Comparison of ENCODE assay signal across 13 cellular contexts in the genomic region with DNA sequence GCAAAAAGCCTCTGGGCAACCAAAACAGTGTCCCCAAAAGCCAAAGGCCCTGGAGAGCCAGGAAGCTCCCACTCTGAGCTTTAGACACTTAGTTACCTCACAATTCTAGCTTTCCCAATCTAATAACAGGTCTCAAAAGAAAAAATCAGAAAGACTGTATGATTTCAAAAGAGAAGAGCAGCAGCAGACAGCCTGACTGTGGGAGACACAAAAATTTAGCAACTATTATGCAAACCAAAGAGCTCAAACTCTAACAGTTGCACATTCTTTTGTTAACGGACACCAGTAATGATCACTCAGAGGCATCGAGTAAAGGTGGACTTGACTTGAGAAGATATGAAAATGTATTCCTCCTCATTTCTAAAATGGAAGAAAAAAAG.
DNase-seq lines count a peak whose midpoint lies in the region; ATAC-seq, FAIRE-seq and TF ChIP-seq lines count a peak whose summit lies in the region.
"Had no signal": no experiment of that assay in that cellular context is flagged by ENCODE, and none has a peak within 500 bp of the region (broad histone marks: within the 10 kb centered on the region; RNA-seq: fewer than 3 reads in every experiment).

No MANE protein-coding gene starts in this region.

- peaks cover 1 to 11% of the 10 kb centered on the region in 2 experiments; a peak in 3 of 5 replicates for H3K36me3 ChIP-seq in HepG2 (replicated peaks in 1 of 2; ENCODE audit: control insufficient read depth in 1 of 2, insufficient read depth in 2 of 2, low read length in 2 of 2)
- H3K36me3 ChIP-seq in right lobe of liver = no peaks in the 10 kb centered on the region
- H3K36me3 ChIP-seq in ascending aorta = no peaks in the 10 kb centered on the region
- H3K36me3 ChIP-seq in uterus = no peaks in the 10 kb centered on the region

- no peak for TF ChIP-seq RAD21 in HepG2 (CRISPR knock-in tag; IDR thresholded peaks at IDR 0.05)

- WGBS in HepG2 (ENCODE audit: low lambda C conversion rate) = 47% methylated on average over 2 of the region's 2 CpGs
- 30% methylated on average over 2 of the region's 2 CpGs for WGBS in right lobe of liver (ENCODE audit: insufficient coverage, low coverage, low lambda C conversion rate, missing lambda C conversion rate)

- H3K9ac ChIP-seq in HepG2 (ENCODE audit: insufficient read depth, low read depth, low read length) = no peak overlapping the region
- H3K9ac ChIP-seq: BLaER1 treated with 17β-estradiol and CSF1 and Interleukin-3, amounts not matched to agents 10 nM and 100 nM had no signal

- intact Hi-C loops in HepG2 (cut with micrococcal nuclease; ENCODE audit: unreplicated experiment) (no loop called here), right lobe of liver (cut with DNase I) (no loop called here), ascending aorta (cut with DNase I) (no loop called here), uterus (cut with DNase I; ENCODE audit: low total_unique reads) (no loop called here)

- H3K4me3 Mint-ChIP-seq in naive B cell = no peak overlapping the region
- H3K4me3 Mint-ChIP-seq: IgD-negative memory B cell had no signal

- peaks cover 29 to 37% (median 33%) of the 10 kb centered on the region in 3 donors for H3K4me1 Mint-ChIP-seq in naive B cell

- CTCF ChIA-PET in HepG2 (lab: Yijun Ruan, JAX; ENCODE audit: low intra/inter-chr PET ratio, low total read pairs) = no interaction called here

- no peaks in the 10 kb centered on the region for H3K27me3 ChIP-seq in HepG2 (ENCODE audit: control insufficient read depth in 1 of 2, insufficient read depth in 2 of 2, low read length in 2 of 2)
- no peaks in the 10 kb centered on the region for H3K27me3 ChIP-seq in right lobe of liver
- no peaks in the 10 kb centered on the region for H3K27me3 ChIP-seq in ascending aorta
- H3K27me3 ChIP-seq in uterus = no peaks in the 10 kb centered on the region
- H3K27me3 ChIP-seq: BLaER1 treated with 17β-estradiol and CSF1 and Interleukin-3, amounts not matched to agents 10 nM and 100 nM had no signal

- H2AFZ ChIP-seq in HepG2 (ENCODE audit: low read length) = no peak overlapping the region

- ATAC-seq in HepG2 (peak; percentile 46), right lobe of liver (no peak), naive B cell (ENCODE audit: low read depth in 2 of 2) (no peak), HG03039 (IDR thresholded peaks at IDR 0.05; ENCODE audit: unreplicated experiment) (no peak), HG02642 (IDR thresholded peaks at IDR 0.05; ENCODE audit: poor library complexity, unreplicated experiment) (no peak)

- peak; percentile 34 for FAIRE-seq in HepG2 (lab: Jason Lieb, UNC)

- H3K4me3 ChIP-seq in HepG2 (replicated peaks in 1 of 3; ENCODE audit: insufficient read depth in 1 of 3, low read depth in 2 of 3, low read length in 3 of 3) (no peak overlapping the region), right lobe of liver (no peak overlapping the region), ascending aorta (no peak overlapping the region), uterus (no peak overlapping the region)
- H3K4me3 ChIP-seq: BLaER1 treated with 17β-estradiol and CSF1 and Interleukin-3, amounts not matched to agents 10 nM and 100 nM had no signal

- TF ChIP-seq CTCF in HepG2 (CRISPR knock-in tag; IDR thresholded peaks at IDR 0.05) (no peak), right lobe of liver (IDR thresholded peaks at IDR 0.05) (no peak), ascending aorta (IDR thresholded peaks at IDR 0.05) (no peak), uterus (IDR thresholded peaks at IDR 0.05) (no peak), GM20000 (IDR thresholded peaks at IDR 0.05; ENCODE audit: extremely low read depth, missing control alignments) (no peak)

- H3K4me2 ChIP-seq in HepG2 (ENCODE audit: low read depth, low read length) = no peak overlapping the region

- TF ChIP-seq EP300 in HepG2 (IDR thresholded peaks at IDR 0.05; ENCODE audit: low read depth in 2 of 2, low read length in 2 of 2) = peak in 1 of 2 experiments; percentile 1; a peak in 1 of 4 replicates
- TF ChIP-seq EP300 in HepG2 (CRISPR knock-in tag; IDR thresholded peaks at IDR 0.05; ENCODE audit: borderline replicate concordance) = no peak

- TF ChIP-seq POLR2A in HepG2 (IDR thresholded peaks at IDR 0.05; ENCODE audit: insufficient read depth in 1 of 2, low read depth in 2 of 2, low read length in 2 of 2) = no peak
- TF ChIP-seq POLR2A in right lobe of liver (IDR thresholded peaks at IDR 0.05) = no peak
- no peak for TF ChIP-seq POLR2A in uterus (IDR thresholded peaks at IDR 0.05)

- DNase-seq in HepG2 (ENCODE audit: low spot score) (no peak), right lobe of liver (no peak), ascending aorta (ENCODE audit: low spot score in 2 of 2) (no peak), naive B cell (no peak), uterus (no peak), GM20000 (ENCODE audit: low spot score) (no peak)
- DNase-seq: NCI-H524 treated with DMSO at 0.1 percent for 48 hours; posterior cingulate gyrus; stimulated activated naive CD4-positive, alpha-beta T cell treated with Interleukin-2 at 50 U/mL for 16 hours had no signal

- BruUV-seq in HepG2 (replicated peaks; lab: Mats Ljungman, UMichigan) = no TSS peak

- POLR2A ChIA-PET in HepG2 (lab: Yijun Ruan, JAX) = interaction anchor here (1.0 kb wide), 1 partner anchor 14 kb away, joined by 3 read pairs; no protein-coding TSS in a partner anchor

- no peaks in the 10 kb centered on the region for H3K9me3 ChIP-seq in HepG2 (ENCODE audit: low read length)
- H3K9me3 ChIP-seq in right lobe of liver = no peaks in the 10 kb centered on the region
- no peaks in the 10 kb centered on the region for H3K9me3 ChIP-seq in ascending aorta
- H3K9me3 ChIP-seq in uterus = no peaks in the 10 kb centered on the region
- H3K9me3 ChIP-seq: BLaER1 treated with 17β-estradiol and CSF1 and Interleukin-3, amounts not matched to agents 10 nM and 100 nM had no signal

- peak overlapping the region; percentile 13 to 83 (median 55) for H3K27ac Mint-ChIP-seq in naive B cell

- peaks cover 24% of the 10 kb centered on the region for H3K79me2 ChIP-seq in HepG2 (ENCODE audit: insufficient read depth, low read length)

- in situ Hi-C loops in HepG2 (cut with HindIII; ENCODE audit: extremely low pct_ligation_motif_present, low pct_unique_long_range_greater_than_20kb) = no loop called here

- H3K27ac ChIP-seq in HepG2 (ENCODE audit: extremely low read length, insufficient read depth, low read length) = peak overlapping the region; percentile 66
- H3K27ac ChIP-seq in right lobe of liver = no peak overlapping the region
- peak overlapping the region; percentile 39 to 58 for H3K27ac ChIP-seq in ascending aorta
- peak overlapping the region; percentile 43 to 60 for H3K27ac ChIP-seq in uterus

- H4K20me1 ChIP-seq in HepG2 (ENCODE audit: insufficient read depth, low read length) = peaks cover 44% of the 10 kb centered on the region

- no peaks in the 10 kb centered on the region for H3K27me3 Mint-ChIP-seq in naive B cell
- H3K27me3 Mint-ChIP-seq: IgD-negative memory B cell had no signal

- no peaks in the 10 kb centered on the region for H3K9me3 Mint-ChIP-seq in naive B cell
- H3K9me3 Mint-ChIP-seq: IgD-negative memory B cell had no signal

- peaks cover 0 to 13% of the 10 kb centered on the region in 2 donors for H3K36me3 Mint-ChIP-seq in naive B cell
- H3K36me3 Mint-ChIP-seq: IgD-negative memory B cell had no signal

- H3K4me1 ChIP-seq in HepG2 (ENCODE audit: insufficient read depth, low read length) = peaks cover 54% of the 10 kb centered on the region
- H3K4me1 ChIP-seq in right lobe of liver = peaks cover 0 to 6% (median 0%) of the 10 kb centered on the region in 4 donors
- peaks cover 0 to 19% of the 10 kb centered on the region in 2 donors for H3K4me1 ChIP-seq in ascending aorta
- H3K4me1 ChIP-seq in uterus = peaks cover 3 to 21% of the 10 kb centered on the region in 2 donors

TF ChIP-seq in HepG2, 621 proteins besides CTCF, POLR2A, EP300 and RAD21:
- TF ChIP-seq, protein P1, sequence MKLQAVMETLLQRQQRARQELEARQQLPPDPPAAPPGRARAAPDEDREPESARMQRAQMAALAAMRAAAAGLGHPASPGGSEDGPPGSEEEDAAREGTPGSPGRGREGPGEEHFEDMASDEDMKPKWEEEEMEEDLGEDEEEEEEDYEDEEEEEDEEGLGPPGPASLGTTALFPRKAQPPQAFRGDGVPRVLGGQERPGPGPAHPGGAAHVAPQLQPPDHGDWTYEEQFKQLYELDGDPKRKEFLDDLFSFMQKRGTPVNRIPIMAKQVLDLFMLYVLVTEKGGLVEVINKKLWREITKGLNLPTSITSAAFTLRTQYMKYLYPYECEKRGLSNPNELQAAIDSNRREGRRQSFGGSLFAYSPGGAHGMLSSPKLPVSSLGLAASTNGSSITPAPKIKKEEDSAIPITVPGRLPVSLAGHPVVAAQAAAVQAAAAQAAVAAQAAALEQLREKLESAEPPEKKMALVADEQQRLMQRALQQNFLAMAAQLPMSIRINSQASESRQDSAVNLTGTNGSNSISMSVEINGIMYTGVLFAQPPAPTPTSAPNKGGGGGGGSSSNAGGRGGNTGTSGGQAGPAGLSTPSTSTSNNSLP (IDR thresholded peaks at IDR 0.05; ENCODE audit: low read depth, low read length) = no peak
- TF ChIP-seq ZNF333 (CRISPR knock-in tag; IDR thresholded peaks at IDR 0.05; ENCODE audit: borderline replicate concordance) (no peak), ZSCAN21 (CRISPR knock-in tag; IDR thresholded peaks at IDR 0.05; ENCODE audit: borderline replicate concordance) (no peak), CEBPB (IDR thresholded peaks at IDR 0.05; ENCODE audit: borderline replicate concordance, low read depth, low read length) (peak; percentile 34; the same call in 1 of the 2 replicates)
- TF ChIP-seq, protein P2, sequence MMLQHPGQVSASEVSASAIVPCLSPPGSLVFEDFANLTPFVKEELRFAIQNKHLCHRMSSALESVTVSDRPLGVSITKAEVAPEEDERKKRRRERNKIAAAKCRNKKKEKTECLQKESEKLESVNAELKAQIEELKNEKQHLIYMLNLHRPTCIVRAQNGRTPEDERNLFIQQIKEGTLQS (CRISPR knock-in tag; IDR thresholded peaks at IDR 0.05) = no peak

Comparison
In these comparisons a context has a peak if more than half of its experiments do, and no peak if none do; other contexts are left out.
1. H3K27ac ChIP-seq: peak in HepG2 (single experiment), ascending aorta (2 of 2) and uterus (2 of 2); none in right lobe of liver (0 of 3).